Comparison of ENCODE assay signal across 8 cellular contexts in the genomic region with DNA sequence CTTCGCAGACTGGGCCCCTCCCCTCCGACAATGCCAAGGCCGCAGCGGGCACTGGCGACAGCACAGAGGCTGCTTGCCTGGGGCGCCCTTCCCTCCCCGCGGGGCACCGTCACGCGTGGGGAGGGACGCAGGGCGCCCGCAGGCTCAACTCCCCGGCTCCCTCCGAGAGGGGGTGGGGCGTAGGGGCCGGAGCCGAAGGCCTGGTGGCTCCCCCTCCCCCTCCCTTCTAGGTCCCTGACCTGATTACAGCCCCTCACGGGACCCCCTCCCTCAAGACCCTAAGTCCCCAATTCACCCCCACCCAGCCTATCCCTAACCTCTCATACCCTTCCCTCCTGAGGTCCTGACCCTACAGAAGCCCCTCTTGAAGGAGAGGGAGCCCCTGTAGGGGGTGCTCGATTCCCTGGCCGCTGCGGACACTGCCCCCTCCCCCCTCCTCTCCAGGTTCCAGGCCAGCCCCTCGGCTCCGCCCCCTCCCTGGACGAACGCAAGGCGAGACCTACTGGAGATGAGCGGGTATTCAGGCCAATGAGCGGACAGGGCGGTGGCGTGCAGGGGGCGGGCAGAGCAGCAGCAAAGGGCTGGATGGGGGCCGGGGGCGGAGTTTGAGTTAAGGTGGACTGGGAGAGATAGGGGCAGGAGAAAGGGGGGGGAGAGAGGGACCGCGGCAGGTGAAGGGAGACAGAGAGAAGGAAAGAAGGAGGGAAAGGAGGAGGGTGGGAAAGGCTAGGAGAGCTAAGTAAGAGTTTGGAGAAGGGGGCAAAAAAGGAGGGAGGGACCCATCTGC. TPM values are rescaled to one million over a fixed set of nuclear protein-coding genes. Genes with fewer than 3 reads are reported as not detected.
A peak's percentile ranks its signal among the peaks of the same experiment; 100 is the strongest.
DNase-seq lines count a peak whose midpoint lies in the region; ATAC-seq and TF ChIP-seq lines count a peak whose summit lies in the region.

No MANE protein-coding gene starts in this region.

- no peaks in the 10 kb centered on the region for H3K27me3 ChIP-seq in colonic mucosa

- H3K4me1 ChIP-seq in colonic mucosa, result peaks cover 23% of the 10 kb centered on the region

- DNase-seq in AG20443 (ENCODE audit: low spot score), result peak; percentile 98
- peak; percentile 100 for DNase-seq in NCI-H526 (lab: John Stamatoyannopoulos, UW)
- DNase-seq in activated CD4-positive, alpha-beta T cell treated with anti-CD3 and anti-CD28 coated beads, Interleukin-2, amount 10 ng/mL, durations not matched to agents 24 days and 14 days, result peak; percentile 99
- DNase-seq in colonic mucosa, result peak; percentile 100
- peak; percentile 100 for DNase-seq in left kidney (ENCODE audit: low read depth, low spot score)
- DNase-seq in stimulated activated CD4-positive, alpha-beta T cell treated with anti-CD3 and anti-CD28 coated beads, Interleukin-1b, Interleukin-23, amount 100 ng/mL, for 4 hours (ENCODE audit: low read depth in 2 of 2), result peak; percentile 97 to 98

- intact Hi-C loops in activated CD4-positive, alpha-beta T cell treated with anti-CD3 and anti-CD28 coated beads, Interleukin-2, amount 10 ng/mL, durations not matched to agents 24 days and 14 days (cut with micrococcal nuclease), result loop anchor here (1.0 to 5.0 kb wide), 6 partner anchors 15 to 443 kb away; a partner anchor contains a TSS
- intact Hi-C loops in colonic mucosa (cut with DNase I), result no loop called here

- H3K27ac ChIP-seq in colonic mucosa, result peak overlapping the region; percentile 95

- H3K9ac ChIP-seq in colonic mucosa (ENCODE audit: low read depth in 2 of 2, low read length in 2 of 2), result peak overlapping the region; percentile 87 to 92

- peak overlapping the region; percentile 98 for H3K27ac Mint-ChIP-seq in activated CD4-positive, alpha-beta T cell treated with anti-CD3 and anti-CD28 coated beads, Interleukin-2, amount 10 ng/mL, durations not matched to agents 24 days and 14 days

- H3K4me3 Mint-ChIP-seq in activated CD4-positive, alpha-beta T cell treated with anti-CD3 and anti-CD28 coated beads, Interleukin-2, amount 10 ng/mL, durations not matched to agents 24 days and 14 days, result peak overlapping the region; percentile 99

- H3K4me1 Mint-ChIP-seq in activated CD4-positive, alpha-beta T cell treated with anti-CD3 and anti-CD28 coated beads, Interleukin-2, amount 10 ng/mL, durations not matched to agents 24 days and 14 days, result peaks cover 58% of the 10 kb centered on the region

- peaks cover 20% of the 10 kb centered on the region for H3K36me3 Mint-ChIP-seq in activated CD4-positive, alpha-beta T cell treated with anti-CD3 and anti-CD28 coated beads, Interleukin-2, amount 10 ng/mL, durations not matched to agents 24 days and 14 days (ENCODE audit: low read depth)

- peak; percentile 51 for ATAC-seq in GM19043 (IDR thresholded peaks at IDR 0.05; ENCODE audit: low read depth, unreplicated experiment)
- peak; percentile 42 for ATAC-seq in HG03457 (IDR thresholded peaks at IDR 0.05; ENCODE audit: unreplicated experiment)

- no peaks in the 10 kb centered on the region for H3K36me3 ChIP-seq in colonic mucosa

- no peaks in the 10 kb centered on the region for H3K27me3 Mint-ChIP-seq in activated CD4-positive, alpha-beta T cell treated with anti-CD3 and anti-CD28 coated beads, Interleukin-2, amount 10 ng/mL, durations not matched to agents 24 days and 14 days

- TF ChIP-seq CTCF in colonic mucosa (IDR thresholded peaks at IDR 0.05), result no peak

- H3K9me3 Mint-ChIP-seq in activated CD4-positive, alpha-beta T cell treated with anti-CD3 and anti-CD28 coated beads, Interleukin-2, amount 10 ng/mL, durations not matched to agents 24 days and 14 days, result no peaks in the 10 kb centered on the region

- no peaks in the 10 kb centered on the region for H3K9me3 ChIP-seq in colonic mucosa

- peak overlapping the region; percentile 83 for H3K4me3 ChIP-seq in colonic mucosa

RNA-seq across cellular contexts. Expression of a gene that starts 0.7 kb away (rescaled TPM):
- total RNA-seq in activated CD4-positive, alpha-beta T cell treated with anti-CD3 and anti-CD28 coated beads, Interleukin-2, amount 10 ng/mL, durations not matched to agents 24 days and 14 days, result 145 and 150 TPM in 2 replicates
- 100 to 1,000 TPM; 185 to 205 TPM for total RNA-seq in colonic mucosa

RNA-seq across cellular contexts. Expression of a gene that starts 8.5 kb away (rescaled TPM):
- 0.79 and 1.4 TPM in 2 replicates for total RNA-seq in activated CD4-positive, alpha-beta T cell treated with anti-CD3 and anti-CD28 coated beads, Interleukin-2, amount 10 ng/mL, durations not matched to agents 24 days and 14 days
- not detected for total RNA-seq in colonic mucosa

RNA-seq across cellular contexts. Expression of a gene that starts 18.7 kb away (rescaled TPM):
- 69.9 and 71.8 TPM in 2 replicates for total RNA-seq in activated CD4-positive, alpha-beta T cell treated with anti-CD3 and anti-CD28 coated beads, Interleukin-2, amount 10 ng/mL, durations not matched to agents 24 days and 14 days
- 10 to 100 TPM; 28.2 to 46.1 TPM for total RNA-seq in colonic mucosa

RNA-seq across cellular contexts. Expression of a gene that starts 27.4 kb away (rescaled TPM):
- total RNA-seq in activated CD4-positive, alpha-beta T cell treated with anti-CD3 and anti-CD28 coated beads, Interleukin-2, amount 10 ng/mL, durations not matched to agents 24 days and 14 days, result 179 and 181 TPM in 2 replicates
- 10 to 100 TPM; 49.5 to 76.5 TPM for total RNA-seq in colonic mucosa

RNA-seq across cellular contexts. Expression of a gene that starts 31.3 kb away (rescaled TPM):
- 50.4 and 60.5 TPM in 2 replicates for total RNA-seq in activated CD4-positive, alpha-beta T cell treated with anti-CD3 and anti-CD28 coated beads, Interleukin-2, amount 10 ng/mL, durations not matched to agents 24 days and 14 days
- total RNA-seq in colonic mucosa, result 100 to 1,000 TPM in 1 of 2 donors, 10 to 100 TPM in 1; 98.3 to 104 TPM

Comparison
In these comparisons a context has a peak if more than half of its experiments do, and no peak if none do; other contexts are left out.
1. Peak in every context shown above with its lines: DNase-seq, ATAC-seq, H3K4me3 ChIP-seq and H3K27ac ChIP-seq.